In the genomic region with DNA sequence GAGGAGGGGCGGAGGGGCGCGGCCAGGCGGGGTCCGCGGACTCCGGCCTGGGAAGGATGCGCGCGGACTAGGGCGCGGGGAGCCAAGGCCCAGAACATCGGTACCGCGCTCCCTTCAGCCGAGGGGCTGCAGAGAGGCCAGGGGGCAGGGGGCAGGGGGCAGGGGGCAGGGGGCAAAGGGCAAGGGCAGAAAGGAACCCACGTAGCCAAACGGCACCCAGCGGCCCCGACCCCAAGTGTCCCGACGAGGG, we compare ENCODE assay signal across 8 cellular contexts. TPM values are rescaled to one million over a fixed set of nuclear protein-coding genes. Genes with fewer than 3 reads are reported as not detected.
DNase-seq lines count a peak whose midpoint lies in the region; ATAC-seq and TF ChIP-seq lines count a peak whose summit lies in the region.

No MANE protein-coding gene starts in this region.

- H3K4me3 ChIP-seq in A673 (ENCODE audit: low read depth, low read length, poor library complexity, severe bottlenecking): peak overlapping the region; percentile 94
- H3K4me3 ChIP-seq in cardiac muscle cell: peak overlapping the region; percentile 72
- H3K4me3 ChIP-seq in gastrocnemius medialis: peak overlapping the region; percentile 68 to 88 (median 72)

- DNase-seq in A673 (ENCODE audit: low spot score): no peak
- DNase-seq in activated CD4-positive, alpha-beta memory T cell treated with anti-CD3 and anti-CD28 coated beads for 36 hours: peak; percentile 54
- no peak for DNase-seq in cardiac muscle cell (ENCODE audit: low read depth in 1 of 2, low spot score in 1 of 2)
- no peak for DNase-seq in gastrocnemius medialis
- no peak for DNase-seq in activated T-helper 2 cell treated with anti-CD3 and anti-CD28 coated beads, Interferon-gamma antibody, Interleukin-2, Interleukin-4, amounts not matched to agents 10 μg/mL and 5 μg/mL and 100 μg/mL, durations not matched to agents 14 hours and 24 hours and 36 hours (ENCODE audit: low spot score)
- no peak for DNase-seq in globus pallidus (ENCODE audit: low spot score)

- ATAC-seq in GM18868 (IDR thresholded peaks at IDR 0.05; ENCODE audit: unreplicated experiment) (peak; percentile 8), HG03139 (IDR thresholded peaks at IDR 0.05; ENCODE audit: unreplicated experiment) (peak; percentile 12), gastrocnemius medialis (peak; percentile 35 to 41)

- H3K27me3 ChIP-seq in A673 (replicated peaks; ENCODE audit: insufficient read depth, low read depth, low read length, poor library complexity): no peaks in the 10 kb centered on the region
- H3K27me3 ChIP-seq in cardiac muscle cell: peaks cover 11% of the 10 kb centered on the region
- H3K27me3 ChIP-seq in gastrocnemius medialis: peaks cover 0 to 7% (median 5%) of the 10 kb centered on the region in 3 donors

- in situ Hi-C loops in gastrocnemius medialis (cut with MboI; ENCODE audit: low sequenced_read_pairs in 4 of 4): no loop called here

- TF ChIP-seq CTCF in A673 (conservative IDR thresholded peaks at IDR 0.05; ENCODE audit: low read depth, low read length): no peak
- TF ChIP-seq CTCF in cardiac muscle cell (IDR thresholded peaks at IDR 0.05; ENCODE audit: low read depth, low read length): no peak
- no peak for TF ChIP-seq CTCF in gastrocnemius medialis (IDR thresholded peaks at IDR 0.05 in 4 of 5, conservative IDR thresholded peaks at IDR 0.05 in 1 of 5)

- H3K4me1 ChIP-seq in A673 (ENCODE audit: insufficient read depth, low read length, poor library complexity, severe bottlenecking) (peaks cover 21% of the 10 kb centered on the region), cardiac muscle cell (ENCODE audit: low read depth) (peaks cover 7% of the 10 kb centered on the region), gastrocnemius medialis (peaks cover 4 to 15% of the 10 kb centered on the region in 2 donors)

- H3K9me3 ChIP-seq in A673 (ENCODE audit: low read depth, low read length, poor library complexity, severe bottlenecking) (no peaks in the 10 kb centered on the region), cardiac muscle cell (ENCODE audit: low read depth) (no peaks in the 10 kb centered on the region), gastrocnemius medialis (no peaks in the 10 kb centered on the region)

- H3K4me1 Mint-ChIP-seq in activated CD4-positive, alpha-beta memory T cell treated with anti-CD3 and anti-CD28 coated beads for 36 hours (ENCODE audit: low read depth): peaks cover 21% of the 10 kb centered on the region
- H3K4me1 Mint-ChIP-seq in activated T-helper 2 cell treated with anti-CD3 and anti-CD28 coated beads, Interferon-gamma antibody, Interleukin-2, Interleukin-4, amounts not matched to agents 10 μg/mL and 5 μg/mL and 100 μg/mL, durations not matched to agents 14 hours and 24 hours and 36 hours (ENCODE audit: low read depth): peaks cover 22% of the 10 kb centered on the region

- no peaks in the 10 kb centered on the region for H3K27me3 Mint-ChIP-seq in activated CD4-positive, alpha-beta memory T cell treated with anti-CD3 and anti-CD28 coated beads for 36 hours
- no peaks in the 10 kb centered on the region for H3K27me3 Mint-ChIP-seq in activated T-helper 2 cell treated with anti-CD3 and anti-CD28 coated beads, Interferon-gamma antibody, Interleukin-2, Interleukin-4, amounts not matched to agents 10 μg/mL and 5 μg/mL and 100 μg/mL, durations not matched to agents 14 hours and 24 hours and 36 hours (ENCODE audit: low read depth)

- no peaks in the 10 kb centered on the region for H3K36me3 ChIP-seq in A673 (ENCODE audit: insufficient read depth, low read length, poor library complexity, severe bottlenecking)
- H3K36me3 ChIP-seq in cardiac muscle cell: no peaks in the 10 kb centered on the region
- H3K36me3 ChIP-seq in gastrocnemius medialis: no peaks in the 10 kb centered on the region

- intact Hi-C loops in A673 (cut with micrococcal nuclease; ENCODE audit: unreplicated experiment) (no loop called here), gastrocnemius medialis (cut with DNase I; ENCODE audit: low total_unique reads) (loop anchor here (1.0 kb wide), 1 partner anchor 208 kb away; the partner anchor contains the start of gene RPL22)
- intact Hi-C loops in activated CD4-positive, alpha-beta memory T cell treated with anti-CD3 and anti-CD28 coated beads for 36 hours (cut with micrococcal nuclease): loop anchor here (1.0 to 10.0 kb wide), 5 partner anchors 36 to 793 kb away; partner anchors contain the start of genes ACOT7, CAMTA1 and KLHL21
- intact Hi-C loops in activated T-helper 2 cell treated with anti-CD3 and anti-CD28 coated beads, Interferon-gamma antibody, Interleukin-2, Interleukin-4, amounts not matched to agents 10 μg/mL and 5 μg/mL and 100 μg/mL, durations not matched to agents 14 hours and 24 hours and 36 hours (cut with micrococcal nuclease): loop anchor here (1.0 to 5.0 kb wide), 3 partner anchors 35 to 206 kb away; partner anchors contain the start of gene RPL22

- no peak for TF ChIP-seq POLR2A in gastrocnemius medialis (IDR thresholded peaks at IDR 0.05)

- H3K36me3 Mint-ChIP-seq in activated CD4-positive, alpha-beta memory T cell treated with anti-CD3 and anti-CD28 coated beads for 36 hours: peaks cover 4% of the 10 kb centered on the region
- H3K36me3 Mint-ChIP-seq in activated T-helper 2 cell treated with anti-CD3 and anti-CD28 coated beads, Interferon-gamma antibody, Interleukin-2, Interleukin-4, amounts not matched to agents 10 μg/mL and 5 μg/mL and 100 μg/mL, durations not matched to agents 14 hours and 24 hours and 36 hours (ENCODE audit: low read depth): peaks cover 15% of the 10 kb centered on the region

- no TSS peak for BruUV-seq in A673 (replicated peaks; lab: Mats Ljungman, UMichigan)

- peak overlapping the region; percentile 86 for H3K4me3 Mint-ChIP-seq in activated CD4-positive, alpha-beta memory T cell treated with anti-CD3 and anti-CD28 coated beads for 36 hours
- H3K4me3 Mint-ChIP-seq in activated T-helper 2 cell treated with anti-CD3 and anti-CD28 coated beads, Interferon-gamma antibody, Interleukin-2, Interleukin-4, amounts not matched to agents 10 μg/mL and 5 μg/mL and 100 μg/mL, durations not matched to agents 14 hours and 24 hours and 36 hours (ENCODE audit: low read depth): no peak overlapping the region

- no peak overlapping the region for H3K27ac Mint-ChIP-seq in activated CD4-positive, alpha-beta memory T cell treated with anti-CD3 and anti-CD28 coated beads for 36 hours
- no peak overlapping the region for H3K27ac Mint-ChIP-seq in activated T-helper 2 cell treated with anti-CD3 and anti-CD28 coated beads, Interferon-gamma antibody, Interleukin-2, Interleukin-4, amounts not matched to agents 10 μg/mL and 5 μg/mL and 100 μg/mL, durations not matched to agents 14 hours and 24 hours and 36 hours

- POLR2A ChIA-PET in A673 (lab: Charles Lee; ENCODE audit: low non-redundant PET): no interaction called here
- POLR2A ChIA-PET in activated CD4-positive, alpha-beta memory T cell treated with anti-CD3 and anti-CD28 coated beads for 36 hours (lab: Charles Lee): no interaction called here

- no peaks in the 10 kb centered on the region for H3K9me3 Mint-ChIP-seq in activated CD4-positive, alpha-beta memory T cell treated with anti-CD3 and anti-CD28 coated beads for 36 hours
- no peaks in the 10 kb centered on the region for H3K9me3 Mint-ChIP-seq in activated T-helper 2 cell treated with anti-CD3 and anti-CD28 coated beads, Interferon-gamma antibody, Interleukin-2, Interleukin-4, amounts not matched to agents 10 μg/mL and 5 μg/mL and 100 μg/mL, durations not matched to agents 14 hours and 24 hours and 36 hours

- CTCF ChIA-PET in A673 (lab: Charles Lee): no interaction called here
- CTCF ChIA-PET in activated CD4-positive, alpha-beta memory T cell treated with anti-CD3 and anti-CD28 coated beads for 36 hours (lab: Charles Lee): no interaction called here

- H3K27ac ChIP-seq in A673 (ENCODE audit: low read depth, low read length, poor library complexity, severe bottlenecking) (peak overlapping the region; percentile 98), cardiac muscle cell (peak overlapping the region; percentile 78), gastrocnemius medialis (peak overlapping the region; percentile 71 to 93 (median 80))

RNA-seq across cellular contexts. Expression of gene NPHP4, which starts 0.5 kb away (rescaled TPM):
- total RNA-seq in A673 (2021) (27.6 and 29.7 TPM in 2 replicates), cardiac muscle cell (9.4 and 12.7 TPM in 2 replicates), gastrocnemius medialis (10 to 100 TPM in 1 of 4 donors, 1 to 10 TPM in 3; 1.1 to 10.4 (median 1.8) TPM)
- total RNA-seq in activated CD4-positive, alpha-beta memory T cell treated with anti-CD3 and anti-CD28 coated beads for 36 hours: 10 to 100 TPM; 14.0 to 14.6 TPM
- 6.4 and 7.3 TPM in 2 replicates for polyA plus RNA-seq in cardiac muscle cell
- 19.0 and 20.2 TPM in 2 replicates for total RNA-seq in activated T-helper 2 cell treated with anti-CD3 and anti-CD28 coated beads, Interferon-gamma antibody, Interleukin-2, Interleukin-4, amounts not matched to agents 10 μg/mL and 5 μg/mL and 100 μg/mL, durations not matched to agents 14 hours and 24 hours and 36 hours

RNA-seq across cellular contexts. Expression of gene KCNAB2, which starts 54.0 kb away (rescaled TPM):
- total RNA-seq in A673 (2021): 6.4 and 7.7 TPM in 2 replicates
- 100 to 1,000 TPM; 196 to 202 TPM for total RNA-seq in activated CD4-positive, alpha-beta memory T cell treated with anti-CD3 and anti-CD28 coated beads for 36 hours
- 5.1 and 10.8 TPM in 2 replicates for total RNA-seq in cardiac muscle cell
- polyA plus RNA-seq in cardiac muscle cell: 5.5 and 8.7 TPM in 2 replicates
- 1 to 10 TPM; 2.8 to 7.8 (median 4.5) TPM for total RNA-seq in gastrocnemius medialis
- total RNA-seq in activated T-helper 2 cell treated with anti-CD3 and anti-CD28 coated beads, Interferon-gamma antibody, Interleukin-2, Interleukin-4, amounts not matched to agents 10 μg/mL and 5 μg/mL and 100 μg/mL, durations not matched to agents 14 hours and 24 hours and 36 hours: 307 and 312 TPM in 2 replicates

Comparison
In these comparisons a context has a peak if more than half of its experiments do, and no peak if none do; other contexts are left out.
1. RNA of gene KCNAB2, which starts 54.0 kb away (total RNA-seq): 307 to 312 TPM in activated T-helper 2 cell treated with anti-CD3 and anti-CD28 coated beads, Interferon-gamma antibody, Interleukin-2, Interleukin-4, amounts not matched to agents 10 μg/mL and 5 μg/mL and 100 μg/mL, durations not matched to agents 14 hours and 24 hours and 36 hours and 196 to 202 TPM in activated CD4-positive, alpha-beta memory T cell treated with anti-CD3 and anti-CD28 coated beads for 36 hours; 5.1 to 10.8 TPM in cardiac muscle cell, 6.4 to 7.7 TPM in A673 and 2.8 to 7.8 TPM in gastrocnemius medialis; every median in the first group is over 10 times any median in the second.
2. Peak in every context shown above with its lines, with median percentiles within 50 percentile points of each other: H3K27ac ChIP-seq, H3K4me3 ChIP-seq and ATAC-seq.